ENCODE assay signal across 11 cellular contexts in genomic region chr1:40339420-40340323, GRCh38. TPM values are rescaled to one million over a fixed set of nuclear protein-coding genes. Genes with fewer than 3 reads are reported as not detected.
DNase-seq lines count a peak whose midpoint lies in the region; ATAC-seq and TF ChIP-seq lines count a peak whose summit lies in the region.
"Had no signal": no experiment of that assay in that cellular context is flagged by ENCODE, and none has a peak within 500 bp of the region (broad histone marks: within the 10 kb centered on the region; RNA-seq: fewer than 3 reads in every experiment).

No MANE protein-coding gene starts in this region.

- no peak for DNase-seq in heart left ventricle
- no peak for DNase-seq in cardiac septum (ENCODE audit: low spot score)
- DNase-seq in NCI-H1092 treated with DMSO at 0.1 percent for 48 hours (lab: John Stamatoyannopoulos, UW): peak; percentile 60
- DNase-seq in activated T-helper 1 cell treated with anti-CD3 and anti-CD28 coated beads, Interleukin-12 subunit alpha, Interleukin-12 subunit beta, Interleukin-2, Interleukin-4 antibody, amounts not matched to agents 30 ng/mL and 10 ng/mL and 1 ng/mL, durations not matched to agents 14 hours and 24 hours and 36 hours (ENCODE audit: low spot score): no peak
- no peak for DNase-seq in suprapubic skin (ENCODE audit: low spot score in 2 of 2)
- no peak for DNase-seq in caudate nucleus (lab: John Stamatoyannopoulos, UW)
- no peak for DNase-seq in kidney glomerular epithelial cell (lab: John Stamatoyannopoulos, UW)
- no peak for DNase-seq in RWPE1 (ENCODE audit: low spot score)

- no peak for TF ChIP-seq CTCF in heart left ventricle (IDR thresholded peaks at IDR 0.05)
- no peak for TF ChIP-seq CTCF in suprapubic skin (IDR thresholded peaks at IDR 0.05)
- no peak for TF ChIP-seq CTCF in RWPE1 (conservative IDR thresholded peaks at IDR 0.05; ENCODE audit: low read depth)

- H3K27me3 ChIP-seq in heart left ventricle (peaks cover 0 to 13% (median 0%) of the 10 kb centered on the region in 9 donors), suprapubic skin (peaks cover 4% of the 10 kb centered on the region)

- POLR2A ChIA-PET in RWPE1 (lab: Yijun Ruan, JAX; ENCODE audit: low non-redundant PET): no interaction called here

- H3K4me1 ChIP-seq in heart left ventricle: peaks cover 0 to 58% (median 0%) of the 10 kb centered on the region in 12 donors
- peaks cover 5% of the 10 kb centered on the region for H3K4me1 ChIP-seq in suprapubic skin
- H3K4me1 ChIP-seq: foreskin keratinocyte had no signal

- intact Hi-C loops in heart left ventricle (cut with DNase I): loop anchor here (2.0 to 10.0 kb wide), 12 partner anchors 58 to 255 kb away; no protein-coding TSS in a partner anchor
- intact Hi-C loops in cardiac septum (cut with DNase I): loop anchor here (2.0 to 10.0 kb wide), 3 partner anchors 65 to 255 kb away; no protein-coding TSS in a partner anchor
- intact Hi-C loops in activated T-helper 1 cell treated with anti-CD3 and anti-CD28 coated beads, Interleukin-12 subunit alpha, Interleukin-12 subunit beta, Interleukin-2, Interleukin-4 antibody, amounts not matched to agents 30 ng/mL and 10 ng/mL and 1 ng/mL, durations not matched to agents 14 hours and 24 hours and 36 hours (cut with micrococcal nuclease): loop anchor here (2.0 to 5.0 kb wide), 4 partner anchors 83 to 242 kb away; partner anchors contain the start of genes PPT1 and RLF

- TF ChIP-seq EP300 in suprapubic skin (IDR thresholded peaks at IDR 0.05): no peak

- ATAC-seq in heart left ventricle: peak in 3 of 4 donors; percentile 33 to 48 (median 43)

- H3K27me3 Mint-ChIP-seq in activated T-helper 1 cell treated with anti-CD3 and anti-CD28 coated beads, Interleukin-12 subunit alpha, Interleukin-12 subunit beta, Interleukin-2, Interleukin-4 antibody, amounts not matched to agents 30 ng/mL and 10 ng/mL and 1 ng/mL, durations not matched to agents 14 hours and 24 hours and 36 hours (ENCODE audit: insufficient read depth): no peaks in the 10 kb centered on the region
- H3K27me3 Mint-ChIP-seq: T-cell had no signal

- H3K9me3 ChIP-seq in heart left ventricle (peaks cover 0 to 5% (median 0%) of the 10 kb centered on the region in 12 donors), suprapubic skin (no peaks in the 10 kb centered on the region)

- H3K27ac Mint-ChIP-seq in activated T-helper 1 cell treated with anti-CD3 and anti-CD28 coated beads, Interleukin-12 subunit alpha, Interleukin-12 subunit beta, Interleukin-2, Interleukin-4 antibody, amounts not matched to agents 30 ng/mL and 10 ng/mL and 1 ng/mL, durations not matched to agents 14 hours and 24 hours and 36 hours: peak overlapping the region; percentile 72

- CTCF ChIA-PET in RWPE1 (lab: Yijun Ruan, JAX): interaction anchor here (0.5 to 3.5 kb wide), 34 partner anchors 13 to 370 kb away, joined by 3 to 55 read pairs (median 5); partner anchors contain the start of genes COL9A2 and SMAP2

- TF ChIP-seq POLR2A in heart left ventricle (IDR thresholded peaks at IDR 0.05) (no peak), suprapubic skin (IDR thresholded peaks at IDR 0.05) (no peak)

- H3K4me1 Mint-ChIP-seq in activated T-helper 1 cell treated with anti-CD3 and anti-CD28 coated beads, Interleukin-12 subunit alpha, Interleukin-12 subunit beta, Interleukin-2, Interleukin-4 antibody, amounts not matched to agents 30 ng/mL and 10 ng/mL and 1 ng/mL, durations not matched to agents 14 hours and 24 hours and 36 hours (ENCODE audit: low read depth): peaks cover 61% of the 10 kb centered on the region

- H3K4me3 ChIP-seq in heart left ventricle (peak overlapping the region in 1 of 12 donors; percentile 40), suprapubic skin (no peak overlapping the region)

- H3K9me3 Mint-ChIP-seq in activated T-helper 1 cell treated with anti-CD3 and anti-CD28 coated beads, Interleukin-12 subunit alpha, Interleukin-12 subunit beta, Interleukin-2, Interleukin-4 antibody, amounts not matched to agents 30 ng/mL and 10 ng/mL and 1 ng/mL, durations not matched to agents 14 hours and 24 hours and 36 hours: no peaks in the 10 kb centered on the region
- H3K9me3 Mint-ChIP-seq: CD8-positive, alpha-beta memory T cell; T-cell had no signal

- H3K36me3 Mint-ChIP-seq in activated T-helper 1 cell treated with anti-CD3 and anti-CD28 coated beads, Interleukin-12 subunit alpha, Interleukin-12 subunit beta, Interleukin-2, Interleukin-4 antibody, amounts not matched to agents 30 ng/mL and 10 ng/mL and 1 ng/mL, durations not matched to agents 14 hours and 24 hours and 36 hours (ENCODE audit: low read depth): no peaks in the 10 kb centered on the region
- H3K36me3 Mint-ChIP-seq: CD8-positive, alpha-beta memory T cell had no signal

- H3K36me3 ChIP-seq in heart left ventricle: no peaks in the 10 kb centered on the region
- H3K36me3 ChIP-seq in suprapubic skin: no peaks in the 10 kb centered on the region

- H3K27ac ChIP-seq in heart left ventricle (peak overlapping the region in 1 of 12 donors; percentile 92), suprapubic skin (peak overlapping the region; percentile 18), caudate nucleus (ENCODE audit: low read depth, low read length) (no peak overlapping the region), RWPE1 (no peak overlapping the region)
- H3K27ac ChIP-seq: foreskin keratinocyte had no signal

- 50 to 61% (median 56%) methylated on average over 6 of the region's 6 CpGs for WGBS in heart left ventricle, 4 donors
- WGBS in suprapubic skin: 55% methylated on average over 6 of the region's 6 CpGs

- H3K4me3 Mint-ChIP-seq in activated T-helper 1 cell treated with anti-CD3 and anti-CD28 coated beads, Interleukin-12 subunit alpha, Interleukin-12 subunit beta, Interleukin-2, Interleukin-4 antibody, amounts not matched to agents 30 ng/mL and 10 ng/mL and 1 ng/mL, durations not matched to agents 14 hours and 24 hours and 36 hours: peak overlapping the region; percentile 4

RNA-seq across cellular contexts. Expression of gene COL9A2, which starts 22.6 kb away (rescaled TPM):
- total RNA-seq in heart left ventricle: 1 to 10 TPM in 1 of 9 donors, under 1 TPM in 7, not detected in 1; 0.14 to 1.4 (median 0.50) TPM
- under 1 TPM; 0.26 to 0.91 TPM for polyA plus RNA-seq in heart left ventricle
- 1.3 TPM for total RNA-seq in cardiac septum
- 20.4 and 22.3 TPM in 2 replicates for total RNA-seq in activated T-helper 1 cell treated with anti-CD3 and anti-CD28 coated beads, Interleukin-12 subunit alpha, Interleukin-12 subunit beta, Interleukin-2, Interleukin-4 antibody, amounts not matched to agents 30 ng/mL and 10 ng/mL and 1 ng/mL, durations not matched to agents 14 hours and 24 hours and 36 hours
- 1 to 10 TPM; 3.3 to 5.4 (median 3.6) TPM for total RNA-seq in suprapubic skin

RNA-seq across cellular contexts. Expression of gene SMAP2, which starts 33.9 kb away (rescaled TPM):
- total RNA-seq in heart left ventricle (10 to 100 TPM in 8 of 9 donors, 1 to 10 TPM in 1; 9.9 to 44.4 (median 12.9) TPM), cardiac septum (10.5 TPM), suprapubic skin (10 to 100 TPM; 17.0 to 32.2 (median 28.0) TPM)
- 10 to 100 TPM in 1 of 2 donors, 1 to 10 TPM in 1; 8.9 to 24.5 TPM for polyA plus RNA-seq in heart left ventricle
- 196 and 201 TPM in 2 replicates for total RNA-seq in activated T-helper 1 cell treated with anti-CD3 and anti-CD28 coated beads, Interleukin-12 subunit alpha, Interleukin-12 subunit beta, Interleukin-2, Interleukin-4 antibody, amounts not matched to agents 30 ng/mL and 10 ng/mL and 1 ng/mL, durations not matched to agents 14 hours and 24 hours and 36 hours
